ENCODE assay signal across 9 cellular contexts in genomic region chr15:98727115-98728040, GRCh38.
DNase-seq lines count a peak whose midpoint lies in the region; ATAC-seq and TF ChIP-seq lines count a peak whose summit lies in the region.
"Had no signal": no experiment of that assay in that cellular context is flagged by ENCODE, and none has a peak within 500 bp of the region (broad histone marks: within the 10 kb centered on the region; RNA-seq: fewer than 3 reads in every experiment).

No MANE protein-coding gene starts in this region.

- peak; percentile 98 for DNase-seq in HT-29 (ENCODE audit: low spot score)
- peak; percentile 95 for DNase-seq in choroid plexus epithelial cell (ENCODE audit: low read depth)
- peak; percentile 73 to 87 for DNase-seq in left colon
- peak; percentile 65 for DNase-seq in thoracic aorta (ENCODE audit: low spot score)
- DNase-seq in NCI-H510A treated with DMSO at 0.1 percent for 48 hours (lab: John Stamatoyannopoulos, UW), result no peak
- no peak for DNase-seq in NCI-H69 (lab: John Stamatoyannopoulos, UW)
- no peak for DNase-seq in OCI-M1 (lab: John Stamatoyannopoulos, UW)
- DNase-seq: NCI-H446 had no signal

- ATAC-seq in left colon (peak; percentile 76), thoracic aorta (ENCODE audit: insufficient number of reproducible peaks, low FRiP score, low read depth) (peak; percentile 97), GM18511 (IDR thresholded peaks at IDR 0.05; ENCODE audit: unreplicated experiment) (no peak)

- no peaks in the 10 kb centered on the region for H3K36me3 ChIP-seq in thoracic aorta

- H3K4me3 ChIP-seq in choroid plexus epithelial cell (ENCODE audit: low read depth, low read length) (no peak overlapping the region), thoracic aorta (peak overlapping the region; percentile 54)

- no peaks in the 10 kb centered on the region for H3K27me3 ChIP-seq in thoracic aorta (replicated peaks; ENCODE audit: insufficient read depth)

- intact Hi-C loops in left colon (cut with DNase I, micrococcal nuclease), result no loop called here

- H3K9me3 ChIP-seq in thoracic aorta, result no peaks in the 10 kb centered on the region

- no peak for TF ChIP-seq CTCF in choroid plexus epithelial cell (conservative IDR thresholded peaks at IDR 0.05; ENCODE audit: low read depth, low read length)
- no peak for TF ChIP-seq CTCF in thoracic aorta (IDR thresholded peaks at IDR 0.05)

- peak overlapping the region; percentile 87 to 92 for H3K27ac ChIP-seq in thoracic aorta

- peaks cover 54 to 81% of the 10 kb centered on the region in 2 donors for H3K4me1 ChIP-seq in thoracic aorta (ENCODE audit: control insufficient read depth in 1 of 2, low read depth in 2 of 2)

Comparison
In these comparisons a context has a peak if more than half of its experiments do, and no peak if none do; other contexts are left out.
1. DNase-seq: peak in HT-29 (single experiment), choroid plexus epithelial cell (single experiment), left colon (2 of 2) and thoracic aorta (single experiment); none in NCI-H510A treated with DMSO at 0.1 percent for 48 hours (single experiment), NCI-H69 (single experiment) and OCI-M1 (single experiment).